In the genomic region with DNA sequence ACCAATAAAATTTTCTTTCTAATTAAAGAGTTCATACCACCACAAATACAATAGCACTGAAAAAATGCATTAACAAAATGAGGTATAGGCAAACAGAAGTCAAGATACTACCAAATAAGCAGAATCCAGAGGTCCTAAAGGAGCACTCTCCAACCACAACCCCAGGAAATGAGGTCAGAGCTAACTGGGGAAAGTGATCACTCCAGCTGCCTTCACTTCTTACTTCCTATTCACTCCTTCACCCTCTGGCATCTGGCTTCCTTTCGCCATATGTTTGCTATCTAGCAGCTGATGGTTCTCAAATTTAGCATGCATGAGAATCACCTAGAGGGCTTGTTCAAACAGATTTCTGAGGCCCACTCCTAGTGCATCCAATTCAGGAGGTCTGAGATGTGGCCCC, we compare ENCODE assay signal across 19 cellular contexts.
DNase-seq lines count a peak whose midpoint lies in the region; ATAC-seq, FAIRE-seq and TF ChIP-seq lines count a peak whose summit lies in the region.
"Had no signal": no experiment of that assay in that cellular context is flagged by ENCODE, and none has a peak within 500 bp of the region (broad histone marks: within the 10 kb centered on the region; RNA-seq: fewer than 3 reads in every experiment).

No MANE protein-coding gene starts in this region.

- peaks cover 8% of the 10 kb centered on the region for H3K9me3 Mint-ChIP-seq in activated CD4-positive, alpha-beta T cell treated with anti-CD3 and anti-CD28 coated beads, Interleukin-2, amount 10 ng/mL, durations not matched to agents 24 days and 14 days
- H3K9me3 Mint-ChIP-seq in activated CD4-positive, alpha-beta T cell treated with anti-CD3 and anti-CD28 coated beads, Interleukin-2, amount 10 ng/mL, durations not matched to agents 7 days and 5 days: peaks cover 4% of the 10 kb centered on the region
- H3K9me3 Mint-ChIP-seq: memory B cell, nephron progenitor cell had no signal

- no peak overlapping the region for H3K4me3 Mint-ChIP-seq in activated CD4-positive, alpha-beta T cell treated with anti-CD3 and anti-CD28 coated beads, Interleukin-2, amount 10 ng/mL, durations not matched to agents 24 days and 14 days
- H3K4me3 Mint-ChIP-seq in activated CD4-positive, alpha-beta T cell treated with anti-CD3 and anti-CD28 coated beads, Interleukin-2, amount 10 ng/mL, durations not matched to agents 7 days and 5 days: no peak overlapping the region
- H3K4me3 Mint-ChIP-seq: activated T-cell treated with anti-CD3 and anti-CD28 coated beads, Interleukin-2, amount 50 U/mL, for 24 hours; memory B cell; nephron progenitor cell had no signal

- no peak for TF ChIP-seq CTCF in OCI-LY3 (IDR thresholded peaks at IDR 0.05; ENCODE audit: low read depth, low read length)
- TF ChIP-seq CTCF in HepG2 (CRISPR knock-in tag; IDR thresholded peaks at IDR 0.05): no peak

- in situ Hi-C loops in HepG2 (cut with HindIII; ENCODE audit: extremely low pct_ligation_motif_present, low pct_unique_long_range_greater_than_20kb): no loop called here

- BruUV-seq in HepG2 (replicated peaks; lab: Mats Ljungman, UMichigan): no TSS peak

- no peak for FAIRE-seq in HepG2 (lab: Jason Lieb, UNC)
- FAIRE-seq: H1, HTR-8/SVneo had no signal

- H4K20me1 ChIP-seq in OCI-LY3 (ENCODE audit: insufficient read depth, low read length) (no peaks in the 10 kb centered on the region), HepG2 (ENCODE audit: insufficient read depth, low read length) (no peaks in the 10 kb centered on the region)

- TF ChIP-seq RAD21 in HepG2 (CRISPR knock-in tag; IDR thresholded peaks at IDR 0.05): no peak

- H3K27me3 ChIP-seq in OCI-LY3 (ENCODE audit: low read depth, low read length) (no peaks in the 10 kb centered on the region), HepG2 (ENCODE audit: control insufficient read depth in 1 of 2, insufficient read depth in 2 of 2, low read length in 2 of 2) (no peaks in the 10 kb centered on the region)
- H3K27me3 ChIP-seq: gastrocnemius medialis had no signal

- H3K4me1 Mint-ChIP-seq in activated CD4-positive, alpha-beta T cell treated with anti-CD3 and anti-CD28 coated beads, Interleukin-2, amount 10 ng/mL, durations not matched to agents 24 days and 14 days: peaks cover 35% of the 10 kb centered on the region
- peaks cover 45% of the 10 kb centered on the region for H3K4me1 Mint-ChIP-seq in activated CD4-positive, alpha-beta T cell treated with anti-CD3 and anti-CD28 coated beads, Interleukin-2, amount 10 ng/mL, durations not matched to agents 7 days and 5 days

- H3K79me2 ChIP-seq in OCI-LY3 (ENCODE audit: low read length) (no peaks in the 10 kb centered on the region), HepG2 (ENCODE audit: insufficient read depth, low read length) (no peaks in the 10 kb centered on the region)

- intact Hi-C loops in activated CD4-positive, alpha-beta T cell treated with anti-CD3 and anti-CD28 coated beads, Interleukin-2, amount 10 ng/mL, durations not matched to agents 24 days and 14 days (cut with micrococcal nuclease): loop anchor here (5.0 to 10.0 kb wide), 4 partner anchors 130 to 893 kb away; a partner anchor contains a TSS
- intact Hi-C loops in HepG2 (cut with micrococcal nuclease; ENCODE audit: unreplicated experiment): no loop called here

- H3K27ac ChIP-seq in OCI-LY3 (ENCODE audit: low read length) (peak overlapping the region; percentile 22; the same call in 1 of the 2 replicates), HepG2 (ENCODE audit: extremely low read length, insufficient read depth, low read length) (no peak overlapping the region)
- H3K27ac ChIP-seq: gastrocnemius medialis, thoracic aorta had no signal

- no peak overlapping the region for H2AFZ ChIP-seq in OCI-LY3 (ENCODE audit: low read depth, low read length)
- H2AFZ ChIP-seq in HepG2 (ENCODE audit: low read length): no peak overlapping the region

- H3K36me3 Mint-ChIP-seq in activated CD4-positive, alpha-beta T cell treated with anti-CD3 and anti-CD28 coated beads, Interleukin-2, amount 10 ng/mL, durations not matched to agents 24 days and 14 days (ENCODE audit: low read depth): no peaks in the 10 kb centered on the region
- H3K36me3 Mint-ChIP-seq in activated CD4-positive, alpha-beta T cell treated with anti-CD3 and anti-CD28 coated beads, Interleukin-2, amount 10 ng/mL, durations not matched to agents 7 days and 5 days (ENCODE audit: low read depth): no peaks in the 10 kb centered on the region
- H3K36me3 Mint-ChIP-seq: memory B cell had no signal

- H3K4me1 ChIP-seq in OCI-LY3 (ENCODE audit: low read length) (peaks cover 76% of the 10 kb centered on the region), HepG2 (ENCODE audit: insufficient read depth, low read length) (no peaks in the 10 kb centered on the region)
- H3K4me1 ChIP-seq: gastrocnemius medialis had no signal

- no peaks in the 10 kb centered on the region for H3K36me3 ChIP-seq in OCI-LY3 (replicated peaks; ENCODE audit: low read depth, low read length)
- no peaks in the 10 kb centered on the region for H3K36me3 ChIP-seq in HepG2 (replicated peaks in 1 of 2; ENCODE audit: control insufficient read depth in 1 of 2, insufficient read depth in 2 of 2, low read length in 2 of 2)
- H3K36me3 ChIP-seq: gastrocnemius medialis, thoracic aorta had no signal

- DNase-seq in activated CD4-positive, alpha-beta T cell treated with anti-CD3 and anti-CD28 coated beads, Interleukin-2, amount 10 ng/mL, durations not matched to agents 24 days and 14 days: peak; percentile 61
- no peak for DNase-seq in activated CD4-positive, alpha-beta T cell treated with anti-CD3 and anti-CD28 coated beads, Interleukin-2, amount 10 ng/mL, durations not matched to agents 7 days and 5 days
- DNase-seq in HCEC 1CT (peak; percentile 59), HepG2 (ENCODE audit: low spot score) (no peak), NCI-H1417 (lab: John Stamatoyannopoulos, UW) (no peak)
- DNase-seq: ACHN; activated T-cell treated with anti-CD3 and anti-CD28 coated beads, Interleukin-2, amount 50 U/mL, for 24 hours; cerebellar nuclear complex; nephron progenitor cell; PC-3; stimulated activated CD8-positive, alpha-beta memory T cell treated with anti-CD3 and anti-CD28 coated beads, Interleukin-4, amount 100 ng/mL, for 48 hours had no signal

- H3K9ac ChIP-seq in OCI-LY3 (ENCODE audit: low read length) (no peak overlapping the region), HepG2 (ENCODE audit: insufficient read depth, low read depth, low read length) (no peak overlapping the region)

- ATAC-seq in HepG2 (no peak), GM18867 (IDR thresholded peaks at IDR 0.05; ENCODE audit: unreplicated experiment) (no peak), GM19467 (IDR thresholded peaks at IDR 0.05; ENCODE audit: unreplicated experiment) (no peak)
- ATAC-seq: gastrocnemius medialis, PC-3 had no signal

- no peak for TF ChIP-seq POLR2A in HepG2 (IDR thresholded peaks at IDR 0.05; ENCODE audit: insufficient read depth in 1 of 2, low read depth in 2 of 2, low read length in 2 of 2)

- TF ChIP-seq EP300 in HepG2 (IDR thresholded peaks at IDR 0.05; ENCODE audit: low read depth in 2 of 2, low read length in 2 of 2) (no peak), HepG2 (CRISPR knock-in tag; IDR thresholded peaks at IDR 0.05; ENCODE audit: borderline replicate concordance) (no peak)

- CTCF ChIA-PET in activated CD4-positive, alpha-beta T cell treated with anti-CD3 and anti-CD28 coated beads, Interleukin-2, amount 10 ng/mL, durations not matched to agents 7 days and 5 days (lab: Charles Lee): interaction anchor here (1.3 kb wide), 1 partner anchor 11 kb away, joined by 3 read pairs; no protein-coding TSS in a partner anchor
- CTCF ChIA-PET in HepG2 (lab: Yijun Ruan, JAX; ENCODE audit: low intra/inter-chr PET ratio, low total read pairs): no interaction called here

- H3K4me3 ChIP-seq in OCI-LY3 (ENCODE audit: low read length) (no peak overlapping the region), HepG2 (replicated peaks in 1 of 3; ENCODE audit: insufficient read depth in 1 of 3, low read depth in 2 of 3, low read length in 3 of 3) (no peak overlapping the region)
- H3K4me3 ChIP-seq: gastrocnemius medialis, thoracic aorta had no signal

- peak overlapping the region; percentile 9 for H3K27ac Mint-ChIP-seq in activated CD4-positive, alpha-beta T cell treated with anti-CD3 and anti-CD28 coated beads, Interleukin-2, amount 10 ng/mL, durations not matched to agents 24 days and 14 days
- no peak overlapping the region for H3K27ac Mint-ChIP-seq in activated CD4-positive, alpha-beta T cell treated with anti-CD3 and anti-CD28 coated beads, Interleukin-2, amount 10 ng/mL, durations not matched to agents 7 days and 5 days
- H3K27ac Mint-ChIP-seq: memory B cell, nephron progenitor cell had no signal

- WGBS in HepG2 (ENCODE audit: low lambda C conversion rate): 64% methylated on average over 1 of the region's 1 CpG

- peak overlapping the region; percentile 6; the same call in 1 of the 2 replicates for H3K4me2 ChIP-seq in OCI-LY3 (ENCODE audit: low read length)
- H3K4me2 ChIP-seq in HepG2 (ENCODE audit: low read depth, low read length): no peak overlapping the region

- POLR2A ChIA-PET in activated CD4-positive, alpha-beta T cell treated with anti-CD3 and anti-CD28 coated beads, Interleukin-2, amount 10 ng/mL, durations not matched to agents 7 days and 5 days (lab: Charles Lee): no interaction called here
- POLR2A ChIA-PET in HepG2 (lab: Yijun Ruan, JAX): no interaction called here

- H3K9me3 ChIP-seq in OCI-LY3 (ENCODE audit: insufficient read depth, low read length): no peaks in the 10 kb centered on the region
- H3K9me3 ChIP-seq in HepG2 (ENCODE audit: low read length): no peaks in the 10 kb centered on the region
- H3K9me3 ChIP-seq: gastrocnemius medialis, thoracic aorta had no signal

- no peaks in the 10 kb centered on the region for H3K27me3 Mint-ChIP-seq in activated CD4-positive, alpha-beta T cell treated with anti-CD3 and anti-CD28 coated beads, Interleukin-2, amount 10 ng/mL, durations not matched to agents 24 days and 14 days
- no peaks in the 10 kb centered on the region for H3K27me3 Mint-ChIP-seq in activated CD4-positive, alpha-beta T cell treated with anti-CD3 and anti-CD28 coated beads, Interleukin-2, amount 10 ng/mL, durations not matched to agents 7 days and 5 days
- H3K27me3 Mint-ChIP-seq: activated T-cell treated with anti-CD3 and anti-CD28 coated beads, Interleukin-2, amount 50 U/mL, for 24 hours had no signal

Comparison
In these comparisons a context has a peak if more than half of its experiments do, and no peak if none do; other contexts are left out.
1. DNase-seq: peak in activated CD4-positive, alpha-beta T cell treated with anti-CD3 and anti-CD28 coated beads, Interleukin-2, amount 10 ng/mL, durations not matched to agents 24 days and 14 days (single experiment) and HCEC 1CT (single experiment); none in activated CD4-positive, alpha-beta T cell treated with anti-CD3 and anti-CD28 coated beads, Interleukin-2, amount 10 ng/mL, durations not matched to agents 7 days and 5 days (single experiment), HepG2 (single experiment) and NCI-H1417 (0 of 3).